In genomic region chr2:203876328-203876727, GRCh38 we compare ENCODE assay signal across 20 cellular contexts. TPM values are rescaled to one million over a fixed set of nuclear protein-coding genes. Genes with fewer than 3 reads are reported as not detected.
A peak's percentile ranks its signal among the peaks of the same experiment; 100 is the strongest.
DNase-seq lines count a peak whose midpoint lies in the region; ATAC-seq, FAIRE-seq and TF ChIP-seq lines count a peak whose summit lies in the region.
"Had no signal": no experiment of that assay in that cellular context is flagged by ENCODE, and none has a peak within 500 bp of the region (broad histone marks: within the 10 kb centered on the region; RNA-seq: fewer than 3 reads in every experiment).

No MANE protein-coding gene starts in this region.

- H4K20me1 ChIP-seq in HepG2 (ENCODE audit: insufficient read depth, low read length) = no peaks in the 10 kb centered on the region

- no peak overlapping the region for H3K4me3 Mint-ChIP-seq in activated CD4-positive, alpha-beta T cell treated with anti-CD3 and anti-CD28 coated beads for 36 hours
- H3K4me3 Mint-ChIP-seq in activated T-helper 17 cell treated with anti-CD3 and anti-CD28 coated beads, Interleukin-2, amount 50 U/mL, for 72 hours = no peak overlapping the region
- H3K4me3 Mint-ChIP-seq in stimulated activated effector memory CD8-positive, alpha-beta T cell treated with anti-CD3 and anti-CD28 coated beads, Interleukin-12 subunit alpha, Interleukin-12 subunit beta, amount 100 ng/mL, for 72 hours = no peak overlapping the region
- H3K4me3 Mint-ChIP-seq: CD14-positive monocyte; CD8-positive, alpha-beta memory T cell; HFFc6 had no signal

- intact Hi-C loops in activated CD4-positive, alpha-beta T cell treated with anti-CD3 and anti-CD28 coated beads for 36 hours (cut with DNase I, micrococcal nuclease) = no loop called here
- intact Hi-C loops in Right ventricle myocardium superior (cut with DNase I) = no loop called here
- intact Hi-C loops in HepG2 (cut with micrococcal nuclease; ENCODE audit: unreplicated experiment) = no loop called here

- H2AFZ ChIP-seq in HepG2 (ENCODE audit: low read length) = no peak overlapping the region

- no peak for TF ChIP-seq CTCF in right atrium auricular region (IDR thresholded peaks at IDR 0.05)
- TF ChIP-seq CTCF in HepG2 (CRISPR knock-in tag; IDR thresholded peaks at IDR 0.05) = no peak

- in situ Hi-C loops in HepG2 (cut with HindIII; ENCODE audit: extremely low pct_ligation_motif_present, low pct_unique_long_range_greater_than_20kb) = no loop called here

- H3K36me3 Mint-ChIP-seq in activated CD4-positive, alpha-beta T cell treated with anti-CD3 and anti-CD28 coated beads for 36 hours (ENCODE audit: low read depth) = peaks cover 44% of the 10 kb centered on the region
- peaks cover 41% of the 10 kb centered on the region for H3K36me3 Mint-ChIP-seq in activated T-helper 17 cell treated with anti-CD3 and anti-CD28 coated beads, Interleukin-2, amount 50 U/mL, for 72 hours (ENCODE audit: low read depth)
- peaks cover 65% of the 10 kb centered on the region for H3K36me3 Mint-ChIP-seq in stimulated activated effector memory CD8-positive, alpha-beta T cell treated with anti-CD3 and anti-CD28 coated beads, Interleukin-12 subunit alpha, Interleukin-12 subunit beta, amount 100 ng/mL, for 72 hours
- H3K36me3 Mint-ChIP-seq: CD14-positive monocyte had no signal

- no TSS peak for BruUV-seq in HepG2 (replicated peaks; lab: Mats Ljungman, UMichigan)

- POLR2A ChIA-PET in activated CD4-positive, alpha-beta T cell treated with anti-CD3 and anti-CD28 coated beads for 36 hours (lab: Charles Lee) = no interaction called here
- POLR2A ChIA-PET in HepG2 (lab: Yijun Ruan, JAX) = no interaction called here

- no peak overlapping the region for H3K9ac ChIP-seq in HepG2 (ENCODE audit: insufficient read depth, low read depth, low read length)

- TF ChIP-seq EP300 in HepG2 (IDR thresholded peaks at IDR 0.05; ENCODE audit: low read depth in 2 of 2, low read length in 2 of 2) (no peak), HepG2 (CRISPR knock-in tag; IDR thresholded peaks at IDR 0.05; ENCODE audit: borderline replicate concordance) (no peak)

- H3K9me3 Mint-ChIP-seq in activated CD4-positive, alpha-beta T cell treated with anti-CD3 and anti-CD28 coated beads for 36 hours (ENCODE audit: low read depth) = peaks cover 5% of the 10 kb centered on the region
- peaks cover under 1% of the 10 kb centered on the region for H3K9me3 Mint-ChIP-seq in activated T-helper 17 cell treated with anti-CD3 and anti-CD28 coated beads, Interleukin-2, amount 50 U/mL, for 72 hours
- no peaks in the 10 kb centered on the region for H3K9me3 Mint-ChIP-seq in stimulated activated effector memory CD8-positive, alpha-beta T cell treated with anti-CD3 and anti-CD28 coated beads, Interleukin-12 subunit alpha, Interleukin-12 subunit beta, amount 100 ng/mL, for 72 hours
- H3K9me3 Mint-ChIP-seq: CD8-positive, alpha-beta memory T cell; HFFc6 had no signal

- H3K4me3 ChIP-seq in right atrium auricular region (no peak overlapping the region), HepG2 (replicated peaks in 1 of 3; ENCODE audit: insufficient read depth in 1 of 3, low read depth in 2 of 3, low read length in 3 of 3) (no peak overlapping the region)

- H3K27ac ChIP-seq in right atrium auricular region (no peak overlapping the region), HepG2 (ENCODE audit: extremely low read length, insufficient read depth, low read length) (no peak overlapping the region)
- H3K27ac ChIP-seq: 22Rv1 had no signal

- TF ChIP-seq POLR2A in HepG2 (IDR thresholded peaks at IDR 0.05; ENCODE audit: insufficient read depth in 1 of 2, low read depth in 2 of 2, low read length in 2 of 2) = no peak

- DNase-seq in activated CD4-positive, alpha-beta T cell treated with anti-CD3 and anti-CD28 coated beads for 36 hours = no peak
- no peak for DNase-seq in activated CD4-positive, alpha-beta T cell treated with anti-CD3 and anti-CD28 coated beads for 1 hour
- DNase-seq in Right ventricle myocardium superior = no peak
- DNase-seq in right atrium auricular region (ENCODE audit: low spot score) = no peak
- DNase-seq in stimulated activated effector memory CD8-positive, alpha-beta T cell treated with anti-CD3 and anti-CD28 coated beads, Interleukin-12 subunit alpha, Interleukin-12 subunit beta, amount 100 ng/mL, for 72 hours (ENCODE audit: low spot score in 2 of 2) = no peak
- no peak for DNase-seq in HepG2 (ENCODE audit: low spot score)
- DNase-seq in NCI-H2196 (lab: John Stamatoyannopoulos, UW; ENCODE audit: unreplicated experiment) = no peak
- DNase-seq: Caco-2; CD8-positive, alpha-beta memory T cell; DND-41; GF-D8; HCEC 1CT; HFFc6 had no signal

- no peaks in the 10 kb centered on the region for H3K4me1 ChIP-seq in right atrium auricular region
- no peaks in the 10 kb centered on the region for H3K4me1 ChIP-seq in HepG2 (ENCODE audit: insufficient read depth, low read length)
- H3K4me1 ChIP-seq: Caco-2 had no signal

- H3K4me2 ChIP-seq in HepG2 (ENCODE audit: low read depth, low read length) = no peak overlapping the region

- H3K27me3 Mint-ChIP-seq in activated CD4-positive, alpha-beta T cell treated with anti-CD3 and anti-CD28 coated beads for 36 hours = no peaks in the 10 kb centered on the region
- H3K27me3 Mint-ChIP-seq in activated T-helper 17 cell treated with anti-CD3 and anti-CD28 coated beads, Interleukin-2, amount 50 U/mL, for 72 hours = no peaks in the 10 kb centered on the region

- CTCF ChIA-PET in activated CD4-positive, alpha-beta T cell treated with anti-CD3 and anti-CD28 coated beads for 36 hours (lab: Charles Lee) = interaction anchor here (1.2 to 2.0 kb wide), 3 partner anchors 10 to 63 kb away, joined by 3 to 12 read pairs (median 4); no protein-coding TSS in a partner anchor
- CTCF ChIA-PET in HepG2 (lab: Yijun Ruan, JAX; ENCODE audit: low intra/inter-chr PET ratio, low total read pairs) = no interaction called here

- no peaks in the 10 kb centered on the region for H3K9me3 ChIP-seq in right atrium auricular region
- H3K9me3 ChIP-seq in HepG2 (ENCODE audit: low read length) = no peaks in the 10 kb centered on the region
- H3K9me3 ChIP-seq: Caco-2 had no signal

- peak overlapping the region; percentile 58 for H3K27ac Mint-ChIP-seq in activated CD4-positive, alpha-beta T cell treated with anti-CD3 and anti-CD28 coated beads for 36 hours
- H3K27ac Mint-ChIP-seq in activated T-helper 17 cell treated with anti-CD3 and anti-CD28 coated beads, Interleukin-2, amount 50 U/mL, for 72 hours = peak overlapping the region; percentile 99
- H3K27ac Mint-ChIP-seq in stimulated activated effector memory CD8-positive, alpha-beta T cell treated with anti-CD3 and anti-CD28 coated beads, Interleukin-12 subunit alpha, Interleukin-12 subunit beta, amount 100 ng/mL, for 72 hours = peak overlapping the region; percentile 96
- H3K27ac Mint-ChIP-seq: CD14-positive monocyte, HFFc6 had no signal

- H3K36me3 ChIP-seq in right atrium auricular region (no peaks in the 10 kb centered on the region), HepG2 (replicated peaks in 1 of 2; ENCODE audit: control insufficient read depth in 1 of 2, insufficient read depth in 2 of 2, low read length in 2 of 2) (no peaks in the 10 kb centered on the region)

- H3K27me3 ChIP-seq in right atrium auricular region = no peaks in the 10 kb centered on the region
- peaks cover 0 to 10% of the 10 kb centered on the region in 2 experiments; a peak in 3 of 5 replicates for H3K27me3 ChIP-seq in HepG2 (ENCODE audit: control insufficient read depth in 1 of 2, insufficient read depth in 2 of 2, low read length in 2 of 2)

- H3K4me1 Mint-ChIP-seq in activated CD4-positive, alpha-beta T cell treated with anti-CD3 and anti-CD28 coated beads for 36 hours = peaks cover 48% of the 10 kb centered on the region
- H3K4me1 Mint-ChIP-seq in activated T-helper 17 cell treated with anti-CD3 and anti-CD28 coated beads, Interleukin-2, amount 50 U/mL, for 72 hours = peaks cover 38% of the 10 kb centered on the region
- H3K4me1 Mint-ChIP-seq in stimulated activated effector memory CD8-positive, alpha-beta T cell treated with anti-CD3 and anti-CD28 coated beads, Interleukin-12 subunit alpha, Interleukin-12 subunit beta, amount 100 ng/mL, for 72 hours = peaks cover 57% of the 10 kb centered on the region

- 47% methylated on average over 3 of the region's 3 CpGs for WGBS in HepG2 (ENCODE audit: low lambda C conversion rate)

- no peak for TF ChIP-seq RAD21 in HepG2 (CRISPR knock-in tag; IDR thresholded peaks at IDR 0.05)

- no peak for ATAC-seq in activated CD4-positive, alpha-beta T cell treated with anti-CD3 and anti-CD28 coated beads for 36 hours
- ATAC-seq in Right ventricle myocardium superior (ENCODE audit: poor library complexity) (peak; percentile 34), HepG2 (no peak)
- no peak for ATAC-seq in activated T-helper 17 cell treated with anti-CD3 and anti-CD28 coated beads, Interleukin-2, amount 50 U/mL, for 72 hours (replicated peaks)
- no peak for ATAC-seq in stimulated activated effector memory CD8-positive, alpha-beta T cell treated with anti-CD3 and anti-CD28 coated beads, Interleukin-12 subunit alpha, Interleukin-12 subunit beta, amount 100 ng/mL, for 72 hours

- H3K79me2 ChIP-seq in HepG2 (ENCODE audit: insufficient read depth, low read length) = no peaks in the 10 kb centered on the region

- no peak for FAIRE-seq in HepG2 (lab: Jason Lieb, UNC)

RNA-seq across cellular contexts. Expression of gene CTLA4, which starts 8.8 kb away (rescaled TPM):
- total RNA-seq in activated CD4-positive, alpha-beta T cell treated with anti-CD3 and anti-CD28 coated beads for 36 hours = 100 to 1,000 TPM; 121 to 127 TPM
- 0.22 TPM for total RNA-seq in Right ventricle myocardium superior
- under 1 TPM in 1 of 2 donors, not detected in 1; 0.35 TPM for total RNA-seq in right atrium auricular region
- 100 to 1,000 TPM; 282 to 334 TPM for total RNA-seq in activated T-helper 17 cell treated with anti-CD3 and anti-CD28 coated beads, Interleukin-2, amount 50 U/mL, for 72 hours
- not detected in 2 replicates for total RNA-seq in HepG2 (2016; rRNA removed; fragmentation: Illumina TruSeq; extraction: Trizol)
- not detected in 2 replicates for total RNA-seq in HepG2 (2016; cell fraction: cytosol; rRNA removed; fragmentation: Illumina TruSeq; extraction: Trizol; ENCODE audit: low read depth)
- total RNA-seq in HepG2 (2016; cell fraction: insoluble cytoplasmic fraction; rRNA removed; fragmentation: Illumina TruSeq; extraction: Trizol) = 0.04 TPM in 1 of 2 replicates, not detected in the other
- not detected in 2 replicates for total RNA-seq in HepG2 (2016; cell fraction: membrane; rRNA removed; fragmentation: Illumina TruSeq; extraction: Trizol)
- total RNA-seq in HepG2 (2016; cell fraction: nucleus; rRNA removed; fragmentation: Illumina TruSeq; extraction: Trizol) = not detected in 2 replicates
- 0.16 TPM in 1 of 2 replicates, not detected in the other for polyA plus RNA-seq in HepG2 (2011; rRNA removed)
- not detected in 2 replicates for polyA plus RNA-seq in HepG2 (2011; cell fraction: cytosol; rRNA removed)
- polyA plus RNA-seq in HepG2 (2011; cell fraction: nucleus; rRNA removed) = 0.32 and 0.40 TPM in 2 replicates
- polyA plus RNA-seq in HepG2 (2012) = 0.15 TPM in 1 of 2 replicates, not detected in the other
- polyA plus RNA-seq in HepG2 (2016; cell fraction: cytosol; fragmentation: Illumina TruSeq; extraction: Trizol; ENCODE audit: low read depth) = not detected in 2 replicates
- 0.14 TPM in 1 of 2 replicates, not detected in the other for polyA plus RNA-seq in HepG2 (2016; cell fraction: insoluble cytoplasmic fraction; fragmentation: Illumina TruSeq; extraction: Trizol; ENCODE audit: low read depth)
- polyA plus RNA-seq in HepG2 (2016; cell fraction: membrane; fragmentation: Illumina TruSeq; extraction: Trizol; ENCODE audit: low read depth) = not detected in 2 replicates
- 0.31 TPM in 1 of 2 replicates, not detected in the other for polyA plus RNA-seq in HepG2 (2016; cell fraction: nucleus; fragmentation: Illumina TruSeq; extraction: Trizol; ENCODE audit: insufficient read depth, low read depth)
- polyA minus RNA-seq in HepG2 (2011; rRNA and poly(A)+ RNA removed; ENCODE audit: low replicate concordance) = not detected in 2 replicates
- not detected in 2 replicates for polyA minus RNA-seq in HepG2 (2011; cell fraction: cytosol; rRNA and poly(A)+ RNA removed)
- polyA minus RNA-seq in HepG2 (2011; cell fraction: nucleus; rRNA and poly(A)+ RNA removed) = not detected in 2 replicates
- total RNA-seq: A673, H4, HFFc6, HT1080 had no signal
- polyA plus RNA-seq: BJ, CD14-positive monocyte had no signal

Comparison
In these comparisons a context has a peak if more than half of its experiments do, and no peak if none do; other contexts are left out.
1. RNA of gene CTLA4, which starts 8.8 kb away (total RNA-seq): 282 to 334 TPM in activated T-helper 17 cell treated with anti-CD3 and anti-CD28 coated beads, Interleukin-2, amount 50 U/mL, for 72 hours and 121 to 127 TPM in activated CD4-positive, alpha-beta T cell treated with anti-CD3 and anti-CD28 coated beads for 36 hours; 0.35 TPM in right atrium auricular region, 0.22 TPM in Right ventricle myocardium superior (single experiment) and 0.04 TPM in HepG2; every median in the first group is over 10 times any median in the second.
2. Peak in every context shown above with its lines, with median percentiles within 50 percentile points of each other: H3K27ac Mint-ChIP-seq.